ENCODE assay signal across 13 cellular contexts in genomic region chr3:13008114-13008995, GRCh38.
A peak's percentile ranks its signal among the peaks of the same experiment; 100 is the strongest.
DNase-seq lines count a peak whose midpoint lies in the region; ATAC-seq and TF ChIP-seq lines count a peak whose summit lies in the region.
"Had no signal": no experiment of that assay in that cellular context is flagged by ENCODE, and none has a peak within 500 bp of the region (broad histone marks: within the 10 kb centered on the region; RNA-seq: fewer than 3 reads in every experiment).

No MANE protein-coding gene starts in this region.

- POLR2A ChIA-PET in activated naive CD8-positive, alpha-beta T cell treated with anti-CD3 and anti-CD28 coated beads, Interleukin-2, amount 10 ng/mL, durations not matched to agents 7 days and 5 days (lab: Charles Lee) = interaction anchor here (1.8 kb wide), 1 partner anchor 13 kb away, joined by 4 read pairs; no protein-coding TSS in a partner anchor

- intact Hi-C loops in cardiac septum (cut with DNase I) (no loop called here), upper lobe of right lung (cut with DNase I) (no loop called here)

- H3K9me3 ChIP-seq in right atrium auricular region (no peaks in the 10 kb centered on the region), upper lobe of right lung (no peaks in the 10 kb centered on the region)
- H3K9me3 ChIP-seq: psoas muscle had no signal

- no peaks in the 10 kb centered on the region for H3K9me3 Mint-ChIP-seq in activated naive CD8-positive, alpha-beta T cell treated with anti-CD3 and anti-CD28 coated beads, Interleukin-2, amount 10 ng/mL, durations not matched to agents 7 days and 5 days
- no peaks in the 10 kb centered on the region for H3K9me3 Mint-ChIP-seq in naive B cell
- no peaks in the 10 kb centered on the region for H3K9me3 Mint-ChIP-seq in stimulated activated naive CD8-positive, alpha-beta T cell treated with anti-CD3 and anti-CD28 coated beads, Interleukin-15, amount 100 ng/mL, for 72 hours
- H3K9me3 Mint-ChIP-seq: mesothelial cell of epicardium had no signal

- H3K4me1 Mint-ChIP-seq in activated naive CD8-positive, alpha-beta T cell treated with anti-CD3 and anti-CD28 coated beads, Interleukin-2, amount 10 ng/mL, durations not matched to agents 7 days and 5 days = peaks cover 62% of the 10 kb centered on the region
- peaks cover 87 to 100% (median 100%) of the 10 kb centered on the region in 3 donors for H3K4me1 Mint-ChIP-seq in naive B cell
- peaks cover 100% of the 10 kb centered on the region for H3K4me1 Mint-ChIP-seq in stimulated activated naive CD8-positive, alpha-beta T cell treated with anti-CD3 and anti-CD28 coated beads, Interleukin-15, amount 100 ng/mL, for 72 hours

- H3K27me3 ChIP-seq in right atrium auricular region (no peaks in the 10 kb centered on the region), upper lobe of right lung (no peaks in the 10 kb centered on the region)

- DNase-seq in cardiac septum (ENCODE audit: low spot score) (peak; percentile 55), right atrium auricular region (ENCODE audit: low spot score) (no peak), naive B cell (no peak), upper lobe of right lung (no peak), NCI-H748 treated with DMSO at 0.1 percent for 48 hours (lab: John Stamatoyannopoulos, UW) (no peak)
- DNase-seq in activated naive CD8-positive, alpha-beta T cell treated with anti-CD3 and anti-CD28 coated beads, Interleukin-2, amount 10 ng/mL, durations not matched to agents 7 days and 5 days = no peak
- DNase-seq in stimulated activated naive CD8-positive, alpha-beta T cell treated with anti-CD3 and anti-CD28 coated beads, Interleukin-15, amount 100 ng/mL, for 72 hours = no peak
- DNase-seq: activated CD4-positive, alpha-beta T cell treated with anti-CD3 and anti-CD28 coated beads, Interleukin-2, amount 50 U/mL, for 1 hour; EL; NCI-H1092 treated with DMSO at 0.1 percent for 48 hours had no signal

- peak overlapping the region; percentile 58 for H3K27ac Mint-ChIP-seq in activated naive CD8-positive, alpha-beta T cell treated with anti-CD3 and anti-CD28 coated beads, Interleukin-2, amount 10 ng/mL, durations not matched to agents 7 days and 5 days
- peak overlapping the region; percentile 97 to 100 (median 100) for H3K27ac Mint-ChIP-seq in naive B cell
- peak overlapping the region in 1 of 2 donors; percentile 34 for H3K27ac Mint-ChIP-seq in stimulated activated naive CD8-positive, alpha-beta T cell treated with anti-CD3 and anti-CD28 coated beads, Interleukin-15, amount 100 ng/mL, for 72 hours
- H3K27ac Mint-ChIP-seq: mesothelial cell of epicardium had no signal

- TF ChIP-seq CTCF in right atrium auricular region (IDR thresholded peaks at IDR 0.05) (no peak), upper lobe of right lung (IDR thresholded peaks at IDR 0.05) (no peak)

- no peak overlapping the region for H3K27ac ChIP-seq in right atrium auricular region
- peak overlapping the region; percentile 47 for H3K27ac ChIP-seq in upper lobe of right lung
- H3K27ac ChIP-seq: psoas muscle had no signal

- H3K36me3 ChIP-seq in right atrium auricular region (no peaks in the 10 kb centered on the region), upper lobe of right lung (no peaks in the 10 kb centered on the region)

- H3K4me3 ChIP-seq in right atrium auricular region = no peak overlapping the region
- H3K4me3 ChIP-seq in upper lobe of right lung = no peak overlapping the region
- H3K4me3 ChIP-seq: psoas muscle had no signal

- H3K36me3 Mint-ChIP-seq in activated naive CD8-positive, alpha-beta T cell treated with anti-CD3 and anti-CD28 coated beads, Interleukin-2, amount 10 ng/mL, durations not matched to agents 7 days and 5 days = peaks cover 11% of the 10 kb centered on the region
- peaks cover 10 to 16% of the 10 kb centered on the region in 2 donors for H3K36me3 Mint-ChIP-seq in naive B cell
- H3K36me3 Mint-ChIP-seq: mesothelial cell of epicardium had no signal

- ATAC-seq in activated naive CD8-positive, alpha-beta T cell treated with anti-CD3 and anti-CD28 coated beads, Interleukin-2, amount 10 ng/mL, durations not matched to agents 7 days and 5 days (ENCODE audit: low read depth) = no peak
- ATAC-seq in naive B cell (ENCODE audit: low read depth in 2 of 2) (no peak), upper lobe of right lung (no peak), GM18517 (IDR thresholded peaks at IDR 0.05; ENCODE audit: unreplicated experiment) (no peak)
- no peak for ATAC-seq in stimulated activated naive CD8-positive, alpha-beta T cell treated with anti-CD3 and anti-CD28 coated beads, Interleukin-15, amount 100 ng/mL, for 72 hours

- no peaks in the 10 kb centered on the region for H3K27me3 Mint-ChIP-seq in activated naive CD8-positive, alpha-beta T cell treated with anti-CD3 and anti-CD28 coated beads, Interleukin-2, amount 10 ng/mL, durations not matched to agents 7 days and 5 days
- no peaks in the 10 kb centered on the region for H3K27me3 Mint-ChIP-seq in naive B cell
- no peaks in the 10 kb centered on the region for H3K27me3 Mint-ChIP-seq in stimulated activated naive CD8-positive, alpha-beta T cell treated with anti-CD3 and anti-CD28 coated beads, Interleukin-15, amount 100 ng/mL, for 72 hours

- H3K4me1 ChIP-seq in right atrium auricular region = peaks cover 0 to 31% of the 10 kb centered on the region in 2 donors
- peaks cover 37% of the 10 kb centered on the region for H3K4me1 ChIP-seq in upper lobe of right lung

- H3K4me3 Mint-ChIP-seq in activated naive CD8-positive, alpha-beta T cell treated with anti-CD3 and anti-CD28 coated beads, Interleukin-2, amount 10 ng/mL, durations not matched to agents 7 days and 5 days = no peak overlapping the region
- H3K4me3 Mint-ChIP-seq in naive B cell = peak overlapping the region; percentile 51 to 95 (median 90)
- peak overlapping the region in 1 of 2 donors; percentile 86 for H3K4me3 Mint-ChIP-seq in stimulated activated naive CD8-positive, alpha-beta T cell treated with anti-CD3 and anti-CD28 coated beads, Interleukin-15, amount 100 ng/mL, for 72 hours
- H3K4me3 Mint-ChIP-seq: mesothelial cell of epicardium had no signal
